30 cellular contexts compared by ENCODE assay signal in genomic region chr10:88557246-88557645, GRCh38. TPM values are rescaled to one million over a fixed set of nuclear protein-coding genes. Genes with fewer than 3 reads are reported as not detected.
"Had no signal": no experiment of that assay in that cellular context is flagged by ENCODE, and none has a peak within 500 bp of the region (broad histone marks: within the 10 kb centered on the region; RNA-seq: fewer than 3 reads in every experiment).

No MANE protein-coding gene starts in this region.

- H3K4me1 ChIP-seq: esophagus muscularis mucosa, psoas muscle, sigmoid colon had no signal

- ATAC-seq: activated T-cell treated with anti-CD3 and anti-CD28 coated beads, Interleukin-2, amount 50 U/mL, for 72 hours; gastrocnemius medialis; left cardiac atrium; left ventricle myocardium superior; pancreas; psoas muscle had no signal

- H3K27ac ChIP-seq: brain microvascular endothelial cell, esophagus muscularis mucosa, gastrocnemius medialis, neutrophil, pancreas, psoas muscle, sigmoid colon, thoracic aorta, VCaP had no signal

- DNase-seq: activated CD4-positive, alpha-beta T cell treated with anti-CD3 and anti-CD28 coated beads for 4 hours; activated CD4-positive, alpha-beta T cell treated with anti-CD3 and anti-CD28 coated beads, Interleukin-2, amount 50 U/mL, for 4 hours; activated naive CD4-positive, alpha-beta T cell treated with Interleukin-2 at 50 U/mL for 16 hours; activated T-cell treated with anti-CD3 and anti-CD28 coated beads for 4 hours; activated T-cell treated with anti-CD3 and anti-CD28 coated beads, Interleukin-2, amount 50 U/mL, for 72 hours; adrenal gland; aorta; brain microvascular endothelial cell; caudate nucleus; dermis blood vessel endothelial cell; effector CD4-positive, alpha-beta T cell; gastrocnemius medialis; glutamatergic neuron; islet precursor cell; left cardiac atrium; left ventricle myocardium superior; naive B cell; nephron progenitor cell; pancreas; psoas muscle; sigmoid colon; stimulated activated CD4-positive, alpha-beta T cell treated with anti-CD3 and anti-CD28 coated beads, Interleukin-15, amount 100 ng/mL, for 24 hours; stimulated activated CD4-positive, alpha-beta T cell treated with anti-CD3 and anti-CD28 coated beads, Interleukin-2, amount 100 ng/mL, for 24 hours; trophoblast cell had no signal

- H3K9me3 ChIP-seq: adrenal gland, esophagus muscularis mucosa, gastrocnemius medialis, neutrophil, pancreas, psoas muscle, sigmoid colon, thoracic aorta had no signal

- H3K4me3 ChIP-seq: adrenal gland, esophagus muscularis mucosa, gastrocnemius medialis, pancreas, psoas muscle, sigmoid colon, thoracic aorta had no signal

- H3K36me3 ChIP-seq: adrenal gland, brain microvascular endothelial cell, esophagus muscularis mucosa, gastrocnemius medialis, neutrophil, pancreas, sigmoid colon, thoracic aorta had no signal

- H3K27me3 ChIP-seq: adrenal gland, brain microvascular endothelial cell, esophagus muscularis mucosa, gastrocnemius medialis, neutrophil, pancreas, sigmoid colon had no signal

RNA-seq across cellular contexts. Expression of gene LIPJ, which starts 29.3 kb away (rescaled TPM):
- total RNA-seq: activated T-cell treated with anti-CD3 and anti-CD28 coated beads, Interleukin-2, amount 50 U/mL, for 72 hours; dermis blood vessel endothelial cell; left cardiac atrium; left ventricle myocardium superior; lung microvascular endothelial cell; T-helper 1 cell treated with Interleukin-12 subunit alpha and Interleukin-12 subunit beta and Interleukin-4 antibody, amounts not matched to agents 30 ng/mL and 1 ng/mL, for 36 hours had no signal
- polyA plus RNA-seq: aorta had no signal
